19 cellular contexts compared by ENCODE assay signal in the genomic region with DNA sequence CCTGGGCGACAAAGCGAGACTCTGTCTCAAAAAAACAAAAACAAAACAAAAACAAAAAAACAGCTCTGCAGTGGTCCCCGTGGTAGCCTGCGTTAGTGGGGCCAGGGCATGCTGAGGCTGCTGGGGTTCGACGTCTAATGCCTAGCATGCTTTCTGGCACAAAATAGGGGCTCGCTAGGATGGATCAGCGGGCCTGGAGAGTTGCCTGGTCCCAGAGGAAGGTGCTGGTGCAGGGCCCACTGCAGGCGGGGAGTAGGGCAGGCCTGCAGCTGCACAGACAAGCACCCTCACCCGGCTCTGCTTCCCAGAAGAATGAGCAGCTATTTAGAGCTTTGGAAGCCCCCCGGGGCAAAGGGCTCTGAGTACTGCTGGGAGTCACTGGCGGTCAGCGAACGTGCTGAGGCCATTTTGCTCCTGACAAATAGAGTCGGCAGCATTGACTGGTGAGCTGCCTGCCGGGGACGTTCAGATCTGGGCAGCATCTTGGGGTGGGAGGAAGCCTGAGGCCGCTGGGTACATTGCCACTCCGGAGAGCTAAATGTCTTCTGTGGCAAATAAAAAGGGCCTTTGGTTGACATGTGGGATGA.
DNase-seq lines count a peak whose midpoint lies in the region; ATAC-seq, FAIRE-seq and TF ChIP-seq lines count a peak whose summit lies in the region.
"Had no signal": no experiment of that assay in that cellular context is flagged by ENCODE, and none has a peak within 500 bp of the region (broad histone marks: within the 10 kb centered on the region; RNA-seq: fewer than 3 reads in every experiment).

No MANE protein-coding gene starts in this region.

- DNase-seq in BE2C (peak; percentile 28), ELF-1 (ENCODE audit: low read depth, low spot score) (peak; percentile 72), left ventricle myocardium superior (peak; percentile 19), pancreas (peak in 4 of 6 donors; percentile 11 to 41 (median 22))
- no peak for DNase-seq in activated naive CD4-positive, alpha-beta T cell treated with anti-CD3 and anti-CD28 coated beads, Interleukin-2, amount 10 ng/mL, durations not matched to agents 7 days and 5 days
- DNase-seq: Caco-2; CD4-positive, CD25-positive, alpha-beta regulatory T cell; DMS153; NCI-H1105; NCI-H187; NCI-H226; NCI-H69 had no signal

- no peaks in the 10 kb centered on the region for H3K36me3 ChIP-seq in BE2C
- no peaks in the 10 kb centered on the region for H3K36me3 ChIP-seq in pancreas
- H3K36me3 ChIP-seq: HAP-1 had no signal

- peaks cover 40% of the 10 kb centered on the region for H3K4me1 ChIP-seq in BE2C
- peaks cover 16 to 29% (median 20%) of the 10 kb centered on the region in 3 donors for H3K4me1 ChIP-seq in pancreas
- H3K4me1 ChIP-seq: Caco-2, HAP-1 had no signal

- ATAC-seq in left ventricle myocardium superior (no peak), pancreas (no peak), HG03354 (IDR thresholded peaks at IDR 0.05; ENCODE audit: poor library complexity, severe bottlenecking, unreplicated experiment) (no peak), HG02885 (IDR thresholded peaks at IDR 0.05; ENCODE audit: poor library complexity, unreplicated experiment) (no peak)

- no peak overlapping the region for H3K27ac Mint-ChIP-seq in activated naive CD4-positive, alpha-beta T cell treated with anti-CD3 and anti-CD28 coated beads, Interleukin-2, amount 10 ng/mL, durations not matched to agents 7 days and 5 days
- H3K27ac Mint-ChIP-seq: CD4-positive, CD25-positive, alpha-beta regulatory T cell had no signal

- intact Hi-C loops in left ventricle myocardium superior (cut with micrococcal nuclease) (no loop called here), pancreas (cut with DNase I) (no loop called here)

- H3K9me3 ChIP-seq in BE2C (peaks cover 2% of the 10 kb centered on the region), pancreas (no peaks in the 10 kb centered on the region)
- H3K9me3 ChIP-seq: Caco-2, HAP-1 had no signal

- no peaks in the 10 kb centered on the region for H3K36me3 Mint-ChIP-seq in activated naive CD4-positive, alpha-beta T cell treated with anti-CD3 and anti-CD28 coated beads, Interleukin-2, amount 10 ng/mL, durations not matched to agents 7 days and 5 days
- H3K36me3 Mint-ChIP-seq: CD4-positive, CD25-positive, alpha-beta regulatory T cell had no signal

- H3K27me3 Mint-ChIP-seq in activated naive CD4-positive, alpha-beta T cell treated with anti-CD3 and anti-CD28 coated beads, Interleukin-2, amount 10 ng/mL, durations not matched to agents 7 days and 5 days: peaks cover 19% of the 10 kb centered on the region

- no peak overlapping the region for H3K4me3 Mint-ChIP-seq in activated naive CD4-positive, alpha-beta T cell treated with anti-CD3 and anti-CD28 coated beads, Interleukin-2, amount 10 ng/mL, durations not matched to agents 7 days and 5 days
- H3K4me3 Mint-ChIP-seq: CD4-positive, CD25-positive, alpha-beta regulatory T cell had no signal

- H3K27me3 ChIP-seq in BE2C (no peaks in the 10 kb centered on the region), pancreas (no peaks in the 10 kb centered on the region)

- WGBS in pancreas, 2 donors: 88 to 94% methylated on average over 19 of the region's 19 CpGs

- no peaks in the 10 kb centered on the region for H3K4me1 Mint-ChIP-seq in activated naive CD4-positive, alpha-beta T cell treated with anti-CD3 and anti-CD28 coated beads, Interleukin-2, amount 10 ng/mL, durations not matched to agents 7 days and 5 days
- H3K4me1 Mint-ChIP-seq: CD4-positive, CD25-positive, alpha-beta regulatory T cell had no signal

- peaks cover 6% of the 10 kb centered on the region for H3K9me3 Mint-ChIP-seq in activated naive CD4-positive, alpha-beta T cell treated with anti-CD3 and anti-CD28 coated beads, Interleukin-2, amount 10 ng/mL, durations not matched to agents 7 days and 5 days

- FAIRE-seq in pancreas (lab: Jason Lieb, UNC): no peak
- FAIRE-seq: GM19239, HTR-8/SVneo, RCC 7860 had no signal

- CTCF ChIA-PET in activated naive CD4-positive, alpha-beta T cell treated with anti-CD3 and anti-CD28 coated beads, Interleukin-2, amount 10 ng/mL, durations not matched to agents 7 days and 5 days (lab: Charles Lee): no interaction called here

- no peak overlapping the region for H3K27ac ChIP-seq in pancreas
- H3K27ac ChIP-seq: HL-60 had no signal

- no peak overlapping the region for H3K4me3 ChIP-seq in BE2C (ENCODE audit: low read depth, low read length)
- no peak overlapping the region for H3K4me3 ChIP-seq in pancreas
- H3K4me3 ChIP-seq: HAP-1 had no signal

- TF ChIP-seq CTCF in BE2C (IDR thresholded peaks at IDR 0.05; ENCODE audit: low read depth, low read length) (no peak), pancreas (IDR thresholded peaks at IDR 0.05) (no peak)
